Comparison of ENCODE assay signal across 6 cellular contexts in the genomic region with DNA sequence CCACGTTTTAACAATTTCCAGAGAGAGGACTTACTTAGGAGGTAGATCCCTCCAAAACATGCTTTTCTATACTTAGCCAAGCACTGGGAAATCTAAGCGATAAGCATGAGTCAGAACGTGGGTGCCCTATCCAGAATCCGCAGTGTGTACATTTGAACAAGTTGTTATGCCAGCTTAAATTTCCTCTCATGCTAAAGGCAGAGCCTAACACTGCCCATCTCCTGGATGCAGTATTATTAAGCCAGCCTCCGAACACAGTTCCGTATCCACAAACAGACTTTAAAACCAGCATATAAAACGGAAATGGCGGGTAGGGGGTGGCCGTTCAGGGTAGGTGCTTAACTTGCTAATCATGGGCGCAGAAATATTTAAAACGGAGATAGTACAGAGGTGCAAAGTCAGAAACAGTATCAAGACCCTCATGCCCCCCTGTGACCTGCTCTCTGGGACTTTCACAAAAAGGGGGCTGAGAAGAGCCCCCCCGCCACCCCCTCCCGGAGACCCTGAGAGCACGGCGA. TPM values are rescaled to one million over a fixed set of nuclear protein-coding genes. Genes with fewer than 3 reads are reported as not detected.
DNase-seq lines count a peak whose midpoint lies in the region; ATAC-seq and TF ChIP-seq lines count a peak whose summit lies in the region.

No MANE protein-coding gene starts in this region.

- H3K9me3 Mint-ChIP-seq in activated T-helper 2 cell treated with anti-CD3 and anti-CD28 coated beads, Interferon-gamma antibody, Interleukin-2, Interleukin-4, amounts not matched to agents 10 μg/mL and 5 μg/mL and 100 μg/mL, durations not matched to agents 14 hours and 24 hours and 36 hours = peaks cover 24% of the 10 kb centered on the region

- H3K36me3 ChIP-seq in IMR-90 (ENCODE audit: control insufficient read depth, insufficient read depth, low read length) = no peaks in the 10 kb centered on the region

- no peak overlapping the region for H2BK20ac ChIP-seq in IMR-90 (ENCODE audit: low read depth, low read length)

- intact Hi-C loops in IMR-90 (cut with micrococcal nuclease) = loop anchor here (5.0 kb wide), 1 partner anchor 34 kb away; no protein-coding TSS in a partner anchor
- intact Hi-C loops in activated T-helper 2 cell treated with anti-CD3 and anti-CD28 coated beads, Interferon-gamma antibody, Interleukin-2, Interleukin-4, amounts not matched to agents 10 μg/mL and 5 μg/mL and 100 μg/mL, durations not matched to agents 14 hours and 24 hours and 36 hours (cut with micrococcal nuclease) = loop anchor here (2.0 to 5.0 kb wide), 4 partner anchors 47 to 369 kb away; a partner anchor contains a TSS

- no TSS peak for BruUV-seq in IMR-90 (replicated peaks; lab: Mats Ljungman, UMichigan)

- H3K36me3 Mint-ChIP-seq in activated T-helper 2 cell treated with anti-CD3 and anti-CD28 coated beads, Interferon-gamma antibody, Interleukin-2, Interleukin-4, amounts not matched to agents 10 μg/mL and 5 μg/mL and 100 μg/mL, durations not matched to agents 14 hours and 24 hours and 36 hours (ENCODE audit: low read depth) = peaks cover 14% of the 10 kb centered on the region

- H3K27ac ChIP-seq in IMR-90 (ENCODE audit: insufficient read depth, low read length) = peak overlapping the region; percentile 13; the same call in 1 of the 2 replicates

- no peaks in the 10 kb centered on the region for H3K27me3 ChIP-seq in IMR-90 (ENCODE audit: control insufficient read depth, insufficient read depth, low read length)

- H4K20me1 ChIP-seq in IMR-90 (ENCODE audit: insufficient read depth, low read length) = no peaks in the 10 kb centered on the region

- no peak overlapping the region; the same call in 1 of the 2 replicates for H3K23ac ChIP-seq in IMR-90 (ENCODE audit: low read depth, low read length)

- POLR2A ChIA-PET in IMR-90 (lab: Charles Lee; ENCODE audit: unreplicated experiment) = interaction anchor here (0.5 to 0.8 kb wide), 2 partner anchors 21 to 47 kb away, joined by 3 to 5 read pairs; no protein-coding TSS in a partner anchor

- H2AK9ac ChIP-seq in IMR-90 (replicated peaks; ENCODE audit: low read depth, low read length, poor library complexity) = peak overlapping the region; percentile 60

- in situ Hi-C loops in IMR-90 (cut with MboI; ENCODE audit: low sequenced_read_pairs) = no loop called here

- H3K56ac ChIP-seq in IMR-90 (ENCODE audit: extremely low read depth, insufficient read depth, low read length) = peak overlapping the region; percentile 22; the same call in 1 of the 2 replicates

- H2BK15ac ChIP-seq in IMR-90 (ENCODE audit: low read depth, low read length) = no peak overlapping the region

- no peak overlapping the region for H2AK5ac ChIP-seq in IMR-90 (ENCODE audit: low read depth, low read length)

- CTCF ChIA-PET in IMR-90 (lab: Yijun Ruan, JAX) = interaction anchor here (0.6 kb wide), 1 partner anchor 27 kb away, joined by 3 read pairs; no protein-coding TSS in a partner anchor

- peak overlapping the region; percentile 4; the same call in 1 of the 2 replicates for H3K4ac ChIP-seq in IMR-90 (ENCODE audit: low read depth, low read length)

- no peaks in the 10 kb centered on the region for H3K9me3 ChIP-seq in IMR-90 (ENCODE audit: control insufficient read depth, insufficient read depth, low read length)

- peak; percentile 42 for DNase-seq in AG10803 (ENCODE audit: low read depth)
- peak; percentile 91 for DNase-seq in IMR-90
- DNase-seq in activated T-helper 2 cell treated with anti-CD3 and anti-CD28 coated beads, Interferon-gamma antibody, Interleukin-2, Interleukin-4, amounts not matched to agents 10 μg/mL and 5 μg/mL and 100 μg/mL, durations not matched to agents 14 hours and 24 hours and 36 hours (ENCODE audit: low spot score) = no peak
- DNase-seq in kidney tubule cell (ENCODE audit: low spot score) = peak; percentile 38
- DNase-seq in A172 (ENCODE audit: low spot score) = no peak

- H3K4me1 ChIP-seq in IMR-90 (ENCODE audit: control insufficient read depth, insufficient read depth, low read length) = peaks cover 3% of the 10 kb centered on the region

- TF ChIP-seq POLR2A in IMR-90 (IDR thresholded peaks at IDR 0.05; ENCODE audit: low read depth, low read length) = no peak

- dilution Hi-C loops in IMR-90 (cut with HindIII; ENCODE audit: low sequenced_read_pairs, unreplicated experiment) = no loop called here

- no CpG with 5 or more reads among the region's 15 CpGs for WGBS in IMR-90 (ENCODE audit: extremely low coverage in 2 of 2, insufficient read length in 1 of 2), 2 experiments

- H3K9me1 ChIP-seq in IMR-90 (ENCODE audit: insufficient read depth, low read length) = peaks cover 9% of the 10 kb centered on the region

- TF ChIP-seq CTCF in AG10803 (conservative IDR thresholded peaks at IDR 0.05; ENCODE audit: low read length) = no peak
- no peak for TF ChIP-seq CTCF in IMR-90 (conservative IDR thresholded peaks at IDR 0.05; ENCODE audit: low read depth, low read length)

- no peak for TF ChIP-seq RAD21 in IMR-90 (IDR thresholded peaks at IDR 0.05; ENCODE audit: low read length)

- H4K5ac ChIP-seq in IMR-90 (ENCODE audit: low read depth, low read length) = no peak overlapping the region

- peak overlapping the region; percentile 68 for H3K4me2 ChIP-seq in IMR-90 (ENCODE audit: low read depth, low read length)

- H2BK5ac ChIP-seq in IMR-90 (ENCODE audit: low read depth, low read length, poor library complexity, severe bottlenecking) = no peak overlapping the region

- H3K79me1 ChIP-seq in IMR-90 (ENCODE audit: low read depth in 1 of 2, low read length in 2 of 2) = peaks cover 0 to 3% of the 10 kb centered on the region in 2 experiments; a peak in 1 of 4 replicates

- peak overlapping the region; percentile 80 for H3K27ac Mint-ChIP-seq in activated T-helper 2 cell treated with anti-CD3 and anti-CD28 coated beads, Interferon-gamma antibody, Interleukin-2, Interleukin-4, amounts not matched to agents 10 μg/mL and 5 μg/mL and 100 μg/mL, durations not matched to agents 14 hours and 24 hours and 36 hours

- H3K4me3 Mint-ChIP-seq in activated T-helper 2 cell treated with anti-CD3 and anti-CD28 coated beads, Interferon-gamma antibody, Interleukin-2, Interleukin-4, amounts not matched to agents 10 μg/mL and 5 μg/mL and 100 μg/mL, durations not matched to agents 14 hours and 24 hours and 36 hours (ENCODE audit: low read depth) = peak overlapping the region; percentile 87

- no peak overlapping the region for H3K18ac ChIP-seq in IMR-90 (ENCODE audit: low read depth, low read length)

- peak; percentile 73 for ATAC-seq in IMR-90 (ENCODE audit: low read depth)
- ATAC-seq in GM21423 (IDR thresholded peaks at IDR 0.05; ENCODE audit: unreplicated experiment) = no peak

- peak overlapping the region; percentile 64 for H3K4me3 ChIP-seq in AG10803 (ENCODE audit: low read length)
- H3K4me3 ChIP-seq in IMR-90 (ENCODE audit: insufficient read depth, low read depth, low read length) = peak overlapping the region; percentile 29; the same call in 1 of the 2 replicates

- peak overlapping the region; percentile 99 for H2AFZ ChIP-seq in IMR-90 (replicated peaks; ENCODE audit: low read length, poor library complexity)

- no peak overlapping the region for H4K91ac ChIP-seq in IMR-90 (ENCODE audit: insufficient read depth, low read depth, low read length)

- no peak overlapping the region for H2BK120ac ChIP-seq in IMR-90 (ENCODE audit: low read depth, low read length)

- H4K8ac ChIP-seq in IMR-90 (ENCODE audit: low read depth in 2 of 2, low read length in 2 of 2) = peak overlapping the region in 1 of 2 experiments; percentile 52; a peak in 1 of 4 replicates

- peaks cover 37% of the 10 kb centered on the region for H3K4me1 Mint-ChIP-seq in activated T-helper 2 cell treated with anti-CD3 and anti-CD28 coated beads, Interferon-gamma antibody, Interleukin-2, Interleukin-4, amounts not matched to agents 10 μg/mL and 5 μg/mL and 100 μg/mL, durations not matched to agents 14 hours and 24 hours and 36 hours (ENCODE audit: low read depth)

- H3K27me3 Mint-ChIP-seq in activated T-helper 2 cell treated with anti-CD3 and anti-CD28 coated beads, Interferon-gamma antibody, Interleukin-2, Interleukin-4, amounts not matched to agents 10 μg/mL and 5 μg/mL and 100 μg/mL, durations not matched to agents 14 hours and 24 hours and 36 hours (ENCODE audit: low read depth) = peaks cover 7% of the 10 kb centered on the region

- peak overlapping the region; percentile 7 for H3K9ac ChIP-seq in IMR-90 (ENCODE audit: low read depth, low read length)

- no peak overlapping the region for H3K14ac ChIP-seq in IMR-90 (replicated peaks; ENCODE audit: low read depth, low read length)

RNA-seq across cellular contexts. Expression of a gene that starts 1.0 kb away (rescaled TPM):
- not detected in 2 replicates for total RNA-seq in IMR-90 (2012; rRNA removed)
- not detected in 2 replicates for polyA plus RNA-seq in IMR-90 (2012; rRNA removed)
- 0.02 TPM in 1 of 2 replicates, not detected in the other for polyA plus RNA-seq in IMR-90 (2012; cell fraction: cytosol; rRNA removed)
- not detected in 2 replicates for polyA plus RNA-seq in IMR-90 (2012; cell fraction: nucleus; rRNA removed; ENCODE audit: low replicate concordance)
- total RNA-seq in activated T-helper 2 cell treated with anti-CD3 and anti-CD28 coated beads, Interferon-gamma antibody, Interleukin-2, Interleukin-4, amounts not matched to agents 10 μg/mL and 5 μg/mL and 100 μg/mL, durations not matched to agents 14 hours and 24 hours and 36 hours = 0.16 TPM in 2 replicates
- total RNA-seq in A172 (2014; rRNA removed; shearing (Covaris generic)) = not detected in 2 replicates

RNA-seq across cellular contexts. Expression of a gene that starts 1.0 kb away (rescaled TPM):
- 0.90 and 1.1 TPM in 2 replicates for total RNA-seq in IMR-90 (2012; rRNA removed)
- polyA plus RNA-seq in IMR-90 (2012; rRNA removed) = 0.60 and 0.91 TPM in 2 replicates
- 0.10 and 0.15 TPM in 2 replicates for polyA plus RNA-seq in IMR-90 (2012; cell fraction: cytosol; rRNA removed)
- 0.23 and 0.68 TPM in 2 replicates for polyA plus RNA-seq in IMR-90 (2012; cell fraction: nucleus; rRNA removed; ENCODE audit: low replicate concordance)
- total RNA-seq in activated T-helper 2 cell treated with anti-CD3 and anti-CD28 coated beads, Interferon-gamma antibody, Interleukin-2, Interleukin-4, amounts not matched to agents 10 μg/mL and 5 μg/mL and 100 μg/mL, durations not matched to agents 14 hours and 24 hours and 36 hours = 5.6 and 5.9 TPM in 2 replicates
- total RNA-seq in A172 (2014; rRNA removed; shearing (Covaris generic)) = not detected in 2 replicates

RNA-seq across cellular contexts. Expression of a gene that starts 38.5 kb away (rescaled TPM):
- total RNA-seq in IMR-90 (2012; rRNA removed) = 26.9 and 33.1 TPM in 2 replicates
- polyA plus RNA-seq in IMR-90 (2012; rRNA removed) = 10.2 and 11.8 TPM in 2 replicates
- 2.4 and 2.7 TPM in 2 replicates for polyA plus RNA-seq in IMR-90 (2012; cell fraction: cytosol; rRNA removed)
- polyA plus RNA-seq in IMR-90 (2012; cell fraction: nucleus; rRNA removed; ENCODE audit: low replicate concordance) = 3.5 and 25.6 TPM in 2 replicates
- total RNA-seq in activated T-helper 2 cell treated with anti-CD3 and anti-CD28 coated beads, Interferon-gamma antibody, Interleukin-2, Interleukin-4, amounts not matched to agents 10 μg/mL and 5 μg/mL and 100 μg/mL, durations not matched to agents 14 hours and 24 hours and 36 hours = 13.8 and 15.5 TPM in 2 replicates
- 24.0 and 30.9 TPM in 2 replicates for total RNA-seq in A172 (2014; rRNA removed; shearing (Covaris generic))

RNA-seq across cellular contexts. Expression of a gene that starts 42.3 kb away (rescaled TPM):
- 2.5 TPM in 2 replicates for total RNA-seq in IMR-90 (2012; rRNA removed)
- 0.97 and 1.1 TPM in 2 replicates for polyA plus RNA-seq in IMR-90 (2012; rRNA removed)
- polyA plus RNA-seq in IMR-90 (2012; cell fraction: cytosol; rRNA removed) = 0.89 and 1.4 TPM in 2 replicates
- 0.29 and 0.52 TPM in 2 replicates for polyA plus RNA-seq in IMR-90 (2012; cell fraction: nucleus; rRNA removed; ENCODE audit: low replicate concordance)
- 1.3 and 1.7 TPM in 2 replicates for total RNA-seq in activated T-helper 2 cell treated with anti-CD3 and anti-CD28 coated beads, Interferon-gamma antibody, Interleukin-2, Interleukin-4, amounts not matched to agents 10 μg/mL and 5 μg/mL and 100 μg/mL, durations not matched to agents 14 hours and 24 hours and 36 hours
- total RNA-seq in A172 (2014; rRNA removed; shearing (Covaris generic)) = 2.9 and 3.3 TPM in 2 replicates

RNA-seq across cellular contexts. Expression of a gene that starts 46.8 kb away (rescaled TPM):
- total RNA-seq in IMR-90 (2012; rRNA removed) = 17.8 and 57.0 TPM in 2 replicates
- not detected in 2 replicates for polyA plus RNA-seq in IMR-90 (2012; rRNA removed)
- polyA plus RNA-seq in IMR-90 (2012; cell fraction: cytosol; rRNA removed) = 0.13 TPM in 1 of 2 replicates, not detected in the other
- 0.45 and 0.89 TPM in 2 replicates for polyA plus RNA-seq in IMR-90 (2012; cell fraction: nucleus; rRNA removed; ENCODE audit: low replicate concordance)
- 7.0 and 9.8 TPM in 2 replicates for total RNA-seq in activated T-helper 2 cell treated with anti-CD3 and anti-CD28 coated beads, Interferon-gamma antibody, Interleukin-2, Interleukin-4, amounts not matched to agents 10 μg/mL and 5 μg/mL and 100 μg/mL, durations not matched to agents 14 hours and 24 hours and 36 hours
- total RNA-seq in A172 (2014; rRNA removed; shearing (Covaris generic)) = 145 and 302 TPM in 2 replicates

Comparison
In these comparisons a context has a peak if more than half of its experiments do, and no peak if none do; other contexts are left out.
1. DNase-seq: peak in AG10803 (single experiment), IMR-90 (single experiment) and kidney tubule cell (single experiment); none in activated T-helper 2 cell treated with anti-CD3 and anti-CD28 coated beads, Interferon-gamma antibody, Interleukin-2, Interleukin-4, amounts not matched to agents 10 μg/mL and 5 μg/mL and 100 μg/mL, durations not matched to agents 14 hours and 24 hours and 36 hours (single experiment) and A172 (single experiment).